ENCODE assay signal across 1 cellular context in genomic region chr22:29837780-29838598, GRCh38.
A peak's percentile ranks its signal among the peaks of the same experiment; 100 is the strongest.
TF ChIP-seq lines count a peak whose summit lies in the region.

A gene with protein sequence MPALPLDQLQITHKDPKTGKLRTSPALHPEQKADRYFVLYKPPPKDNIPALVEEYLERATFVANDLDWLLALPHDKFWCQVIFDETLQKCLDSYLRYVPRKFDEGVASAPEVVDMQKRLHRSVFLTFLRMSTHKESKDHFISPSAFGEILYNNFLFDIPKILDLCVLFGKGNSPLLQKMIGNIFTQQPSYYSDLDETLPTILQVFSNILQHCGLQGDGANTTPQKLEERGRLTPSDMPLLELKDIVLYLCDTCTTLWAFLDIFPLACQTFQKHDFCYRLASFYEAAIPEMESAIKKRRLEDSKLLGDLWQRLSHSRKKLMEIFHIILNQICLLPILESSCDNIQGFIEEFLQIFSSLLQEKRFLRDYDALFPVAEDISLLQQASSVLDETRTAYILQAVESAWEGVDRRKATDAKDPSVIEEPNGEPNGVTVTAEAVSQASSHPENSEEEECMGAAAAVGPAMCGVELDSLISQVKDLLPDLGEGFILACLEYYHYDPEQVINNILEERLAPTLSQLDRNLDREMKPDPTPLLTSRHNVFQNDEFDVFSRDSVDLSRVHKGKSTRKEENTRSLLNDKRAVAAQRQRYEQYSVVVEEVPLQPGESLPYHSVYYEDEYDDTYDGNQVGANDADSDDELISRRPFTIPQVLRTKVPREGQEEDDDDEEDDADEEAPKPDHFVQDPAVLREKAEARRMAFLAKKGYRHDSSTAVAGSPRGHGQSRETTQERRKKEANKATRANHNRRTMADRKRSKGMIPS (minus strand): TSS chr22:29838274. CDS start chr22:29832325, 5,949 bp downstream.

TF ChIP-seq in HepG2, 621 proteins besides CTCF, POLR2A, EP300 and RAD21 (continued from another document and continues in another):
- TF ChIP-seq, protein P1, sequence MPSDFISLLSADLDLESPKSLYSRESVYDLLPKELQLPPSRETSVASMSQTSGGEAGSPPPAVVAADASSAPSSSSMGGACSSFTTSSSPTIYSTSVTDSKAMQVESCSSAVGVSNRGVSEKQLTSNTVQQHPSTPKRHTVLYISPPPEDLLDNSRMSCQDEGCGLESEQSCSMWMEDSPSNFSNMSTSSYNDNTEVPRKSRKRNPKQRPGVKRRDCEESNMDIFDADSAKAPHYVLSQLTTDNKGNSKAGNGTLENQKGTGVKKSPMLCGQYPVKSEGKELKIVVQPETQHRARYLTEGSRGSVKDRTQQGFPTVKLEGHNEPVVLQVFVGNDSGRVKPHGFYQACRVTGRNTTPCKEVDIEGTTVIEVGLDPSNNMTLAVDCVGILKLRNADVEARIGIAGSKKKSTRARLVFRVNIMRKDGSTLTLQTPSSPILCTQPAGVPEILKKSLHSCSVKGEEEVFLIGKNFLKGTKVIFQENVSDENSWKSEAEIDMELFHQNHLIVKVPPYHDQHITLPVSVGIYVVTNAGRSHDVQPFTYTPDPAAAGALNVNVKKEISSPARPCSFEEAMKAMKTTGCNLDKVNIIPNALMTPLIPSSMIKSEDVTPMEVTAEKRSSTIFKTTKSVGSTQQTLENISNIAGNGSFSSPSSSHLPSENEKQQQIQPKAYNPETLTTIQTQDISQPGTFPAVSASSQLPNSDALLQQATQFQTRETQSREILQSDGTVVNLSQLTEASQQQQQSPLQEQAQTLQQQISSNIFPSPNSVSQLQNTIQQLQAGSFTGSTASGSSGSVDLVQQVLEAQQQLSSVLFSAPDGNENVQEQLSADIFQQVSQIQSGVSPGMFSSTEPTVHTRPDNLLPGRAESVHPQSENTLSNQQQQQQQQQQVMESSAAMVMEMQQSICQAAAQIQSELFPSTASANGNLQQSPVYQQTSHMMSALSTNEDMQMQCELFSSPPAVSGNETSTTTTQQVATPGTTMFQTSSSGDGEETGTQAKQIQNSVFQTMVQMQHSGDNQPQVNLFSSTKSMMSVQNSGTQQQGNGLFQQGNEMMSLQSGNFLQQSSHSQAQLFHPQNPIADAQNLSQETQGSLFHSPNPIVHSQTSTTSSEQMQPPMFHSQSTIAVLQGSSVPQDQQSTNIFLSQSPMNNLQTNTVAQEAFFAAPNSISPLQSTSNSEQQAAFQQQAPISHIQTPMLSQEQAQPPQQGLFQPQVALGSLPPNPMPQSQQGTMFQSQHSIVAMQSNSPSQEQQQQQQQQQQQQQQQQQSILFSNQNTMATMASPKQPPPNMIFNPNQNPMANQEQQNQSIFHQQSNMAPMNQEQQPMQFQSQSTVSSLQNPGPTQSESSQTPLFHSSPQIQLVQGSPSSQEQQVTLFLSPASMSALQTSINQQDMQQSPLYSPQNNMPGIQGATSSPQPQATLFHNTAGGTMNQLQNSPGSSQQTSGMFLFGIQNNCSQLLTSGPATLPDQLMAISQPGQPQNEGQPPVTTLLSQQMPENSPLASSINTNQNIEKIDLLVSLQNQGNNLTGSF (CRISPR knock-in tag; IDR thresholded peaks at IDR 0.05) = 0 out of 2 replicates have a peak, but pooled peaks have one; percentile 22
- peak; percentile 59; the same call in 1 of the 2 replicates for TF ChIP-seq ISL2 (CRISPR knock-in tag; IDR thresholded peaks at IDR 0.05)
- peak; percentile 67 for TF ChIP-seq HOXA3 (CRISPR knock-in tag; IDR thresholded peaks at IDR 0.05)
- 0 out of 2 replicates have a peak, but pooled peaks have one; percentile 27 for TF ChIP-seq ZNF280B (CRISPR knock-in tag; IDR thresholded peaks at IDR 0.05; ENCODE audit: borderline replicate concordance)
- TF ChIP-seq ZNF790 (CRISPR knock-in tag; IDR thresholded peaks at IDR 0.05; ENCODE audit: borderline replicate concordance) = 0 out of 2 replicates have a peak, but pooled peaks have one; percentile 27
- TF ChIP-seq, protein P2, sequence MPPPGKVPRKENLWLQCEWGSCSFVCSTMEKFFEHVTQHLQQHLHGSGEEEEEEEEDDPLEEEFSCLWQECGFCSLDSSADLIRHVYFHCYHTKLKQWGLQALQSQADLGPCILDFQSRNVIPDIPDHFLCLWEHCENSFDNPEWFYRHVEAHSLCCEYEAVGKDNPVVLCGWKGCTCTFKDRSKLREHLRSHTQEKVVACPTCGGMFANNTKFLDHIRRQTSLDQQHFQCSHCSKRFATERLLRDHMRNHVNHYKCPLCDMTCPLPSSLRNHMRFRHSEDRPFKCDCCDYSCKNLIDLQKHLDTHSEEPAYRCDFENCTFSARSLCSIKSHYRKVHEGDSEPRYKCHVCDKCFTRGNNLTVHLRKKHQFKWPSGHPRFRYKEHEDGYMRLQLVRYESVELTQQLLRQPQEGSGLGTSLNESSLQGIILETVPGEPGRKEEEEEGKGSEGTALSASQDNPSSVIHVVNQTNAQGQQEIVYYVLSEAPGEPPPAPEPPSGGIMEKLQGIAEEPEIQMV (CRISPR knock-in tag; IDR thresholded peaks at IDR 0.05; ENCODE audit: low read depth) = peak; percentile 84; the same call in 1 of the 2 replicates
- peak; percentile 69; the same call in 1 of the 2 replicates for TF ChIP-seq ZNF124 (CRISPR knock-in tag; IDR thresholded peaks at IDR 0.05)
- TF ChIP-seq PHF21A (CRISPR knock-in tag; IDR thresholded peaks at IDR 0.05) = peak; percentile 50; the same call in 1 of the 2 replicates
- TF ChIP-seq, protein P3, sequence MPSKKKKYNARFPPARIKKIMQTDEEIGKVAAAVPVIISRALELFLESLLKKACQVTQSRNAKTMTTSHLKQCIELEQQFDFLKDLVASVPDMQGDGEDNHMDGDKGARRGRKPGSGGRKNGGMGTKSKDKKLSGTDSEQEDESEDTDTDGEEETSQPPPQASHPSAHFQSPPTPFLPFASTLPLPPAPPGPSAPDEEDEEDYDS (CRISPR knock-in tag; IDR thresholded peaks at IDR 0.05) = peak; percentile 85
- TF ChIP-seq USF2 (IDR thresholded peaks at IDR 0.05; ENCODE audit: low read depth, low read length) = 0 out of 2 replicates have a peak, but pooled peaks have one; percentile 28
- no peak for TF ChIP-seq USF2 (CRISPR knock-in tag; IDR thresholded peaks at IDR 0.05; ENCODE audit: borderline replicate concordance)
- peak; percentile 34; the same call in 1 of the 2 replicates for TF ChIP-seq PITX1 (CRISPR knock-in tag; IDR thresholded peaks at IDR 0.05)
- TF ChIP-seq THAP11 (CRISPR knock-in tag; IDR thresholded peaks at IDR 0.05) = peak; percentile 83
- 0 out of 2 replicates have a peak, but pooled peaks have one; percentile 23 for TF ChIP-seq IRF2 (CRISPR knock-in tag; IDR thresholded peaks at IDR 0.05)
- 0 out of 2 replicates have a peak, but pooled peaks have one; percentile 27 for TF ChIP-seq ZNF747 (CRISPR knock-in tag; IDR thresholded peaks at IDR 0.05; ENCODE audit: borderline replicate concordance)
- no peak for TF ChIP-seq ZNF619 (CRISPR knock-in tag; IDR thresholded peaks at IDR 0.05)
- peak; percentile 96 for TF ChIP-seq SAP130 (CRISPR knock-in tag; IDR thresholded peaks at IDR 0.05; ENCODE audit: low read depth)
- peak; percentile 73; the same call in 1 of the 2 replicates for TF ChIP-seq ZNF761 (CRISPR knock-in tag; conservative IDR thresholded peaks at IDR 0.05)
- TF ChIP-seq ZNF446 (CRISPR knock-in tag; IDR thresholded peaks at IDR 0.05) = no peak
- TF ChIP-seq SIN3A (IDR thresholded peaks at IDR 0.05; ENCODE audit: borderline replicate concordance, low read depth, low read length) = peak; percentile 69; the same call in 1 of the 2 replicates
- no peak for TF ChIP-seq ZNF430 (CRISPR knock-in tag; IDR thresholded peaks at IDR 0.05)
- peak; percentile 56 for TF ChIP-seq GFI1 (CRISPR knock-in tag; IDR thresholded peaks at IDR 0.05; ENCODE audit: borderline replicate concordance)
- 0 out of 2 replicates have a peak, but pooled peaks have one; percentile 27 for TF ChIP-seq MLX (CRISPR knock-in tag; IDR thresholded peaks at IDR 0.05)
- peak; percentile 61; the same call in 1 of the 2 replicates for TF ChIP-seq ZMYM2 (CRISPR knock-in tag; IDR thresholded peaks at IDR 0.05)
- peak; percentile 73 for TF ChIP-seq HNRNPLL (IDR thresholded peaks at IDR 0.05; ENCODE audit: low read depth, low read length, poor library complexity, severe bottlenecking)
- 0 out of 2 replicates have a peak, but pooled peaks have one; percentile 18 for TF ChIP-seq FOXK1 (CRISPR knock-in tag; IDR thresholded peaks at IDR 0.05; ENCODE audit: borderline replicate concordance, low read depth)
- peak; percentile 71; the same call in 1 of the 2 replicates for TF ChIP-seq ZNF24 (IDR thresholded peaks at IDR 0.05)
- TF ChIP-seq, protein P4, sequence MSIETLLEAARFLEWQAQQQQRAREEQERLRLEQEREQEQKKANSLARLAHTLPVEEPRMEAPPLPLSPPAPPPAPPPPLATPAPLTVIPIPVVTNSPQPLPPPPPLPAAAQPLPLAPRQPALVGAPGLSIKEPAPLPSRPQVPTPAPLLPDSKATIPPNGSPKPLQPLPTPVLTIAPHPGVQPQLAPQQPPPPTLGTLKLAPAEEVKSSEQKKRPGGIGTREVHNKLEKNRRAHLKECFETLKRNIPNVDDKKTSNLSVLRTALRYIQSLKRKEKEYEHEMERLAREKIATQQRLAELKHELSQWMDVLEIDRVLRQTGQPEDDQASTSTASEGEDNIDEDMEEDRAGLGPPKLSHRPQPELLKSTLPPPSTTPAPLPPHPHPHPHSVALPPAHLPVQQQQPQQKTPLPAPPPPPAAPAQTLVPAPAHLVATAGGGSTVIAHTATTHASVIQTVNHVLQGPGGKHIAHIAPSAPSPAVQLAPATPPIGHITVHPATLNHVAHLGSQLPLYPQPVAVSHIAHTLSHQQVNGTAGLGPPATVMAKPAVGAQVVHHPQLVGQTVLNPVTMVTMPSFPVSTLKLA (IDR thresholded peaks at IDR 0.05) = 0 out of 2 replicates have a peak, but pooled peaks have one; percentile 7
- TF ChIP-seq ZNF549 (CRISPR knock-in tag; IDR thresholded peaks at IDR 0.05) = 0 out of 2 replicates have a peak, but pooled peaks have one; percentile 32
- 0 out of 2 replicates have a peak, but pooled peaks have one; percentile 41 for TF ChIP-seq ZNF232 (CRISPR knock-in tag; IDR thresholded peaks at IDR 0.05; ENCODE audit: borderline replicate concordance)
- TF ChIP-seq, protein P5, sequence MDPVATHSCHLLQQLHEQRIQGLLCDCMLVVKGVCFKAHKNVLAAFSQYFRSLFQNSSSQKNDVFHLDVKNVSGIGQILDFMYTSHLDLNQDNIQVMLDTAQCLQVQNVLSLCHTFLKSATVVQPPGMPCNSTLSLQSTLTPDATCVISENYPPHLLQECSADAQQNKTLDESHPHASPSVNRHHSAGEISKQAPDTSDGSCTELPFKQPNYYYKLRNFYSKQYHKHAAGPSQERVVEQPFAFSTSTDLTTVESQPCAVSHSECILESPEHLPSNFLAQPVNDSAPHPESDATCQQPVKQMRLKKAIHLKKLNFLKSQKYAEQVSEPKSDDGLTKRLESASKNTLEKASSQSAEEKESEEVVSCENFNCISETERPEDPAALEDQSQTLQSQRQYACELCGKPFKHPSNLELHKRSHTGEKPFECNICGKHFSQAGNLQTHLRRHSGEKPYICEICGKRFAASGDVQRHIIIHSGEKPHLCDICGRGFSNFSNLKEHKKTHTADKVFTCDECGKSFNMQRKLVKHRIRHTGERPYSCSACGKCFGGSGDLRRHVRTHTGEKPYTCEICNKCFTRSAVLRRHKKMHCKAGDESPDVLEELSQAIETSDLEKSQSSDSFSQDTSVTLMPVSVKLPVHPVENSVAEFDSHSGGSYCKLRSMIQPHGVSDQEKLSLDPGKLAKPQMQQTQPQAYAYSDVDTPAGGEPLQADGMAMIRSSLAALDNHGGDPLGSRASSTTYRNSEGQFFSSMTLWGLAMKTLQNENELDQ (CRISPR knock-in tag; IDR thresholded peaks at IDR 0.05; ENCODE audit: borderline replicate concordance) = no peak
- TF ChIP-seq TBX2 (CRISPR knock-in tag; IDR thresholded peaks at IDR 0.05; ENCODE audit: borderline replicate concordance) = peak; percentile 57; the same call in 1 of the 2 replicates
- peak; percentile 1; the same call in 1 of the 2 replicates for TF ChIP-seq POGZ (CRISPR knock-in tag; IDR thresholded peaks at IDR 0.05)
- TF ChIP-seq ZNF709 (CRISPR knock-in tag; IDR thresholded peaks at IDR 0.05) = peak; percentile 49; the same call in 1 of the 2 replicates
- TF ChIP-seq, protein P6, sequence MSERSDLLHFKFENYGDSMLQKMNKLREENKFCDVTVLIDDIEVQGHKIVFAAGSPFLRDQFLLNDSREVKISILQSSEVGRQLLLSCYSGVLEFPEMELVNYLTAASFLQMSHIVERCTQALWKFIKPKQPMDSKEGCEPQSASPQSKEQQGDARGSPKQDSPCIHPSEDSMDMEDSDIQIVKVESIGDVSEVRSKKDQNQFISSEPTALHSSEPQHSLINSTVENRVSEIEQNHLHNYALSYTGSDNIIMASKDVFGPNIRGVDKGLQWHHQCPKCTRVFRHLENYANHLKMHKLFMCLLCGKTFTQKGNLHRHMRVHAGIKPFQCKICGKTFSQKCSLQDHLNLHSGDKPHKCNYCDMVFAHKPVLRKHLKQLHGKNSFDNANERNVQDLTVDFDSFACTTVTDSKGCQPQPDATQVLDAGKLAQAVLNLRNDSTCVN (CRISPR knock-in tag; IDR thresholded peaks at IDR 0.05; ENCODE audit: borderline replicate concordance) = peak; percentile 61; the same call in 1 of the 2 replicates
- TF ChIP-seq CREB1 (IDR thresholded peaks at IDR 0.05) = 0 out of 2 replicates have a peak, but pooled peaks have one; percentile 26
- TF ChIP-seq CREB1 (CRISPR knock-in tag; IDR thresholded peaks at IDR 0.05) = no peak
